28 cellular contexts compared by ENCODE assay signal in the genomic region with DNA sequence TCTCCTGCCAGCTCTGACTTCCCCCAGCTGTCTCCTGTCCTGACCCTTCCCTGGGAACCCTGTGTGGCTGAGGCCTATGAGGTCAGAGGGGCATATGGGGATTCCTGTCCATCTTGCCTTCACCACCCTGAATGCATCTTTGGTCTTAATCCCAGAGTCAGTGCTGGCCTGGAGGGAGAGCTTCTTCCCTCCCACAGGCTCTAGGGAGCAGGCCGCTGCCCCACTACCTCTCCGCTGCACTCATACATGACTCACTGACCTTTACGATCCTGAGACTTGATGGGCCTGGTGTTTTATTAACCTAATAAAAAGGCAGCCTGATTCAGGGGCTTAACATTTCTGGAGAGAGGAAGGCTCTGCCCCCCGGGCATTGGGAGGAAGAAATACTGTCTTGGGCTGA.
DNase-seq lines count a peak whose midpoint lies in the region; ATAC-seq and TF ChIP-seq lines count a peak whose summit lies in the region.
"Had no signal": no experiment of that assay in that cellular context is flagged by ENCODE, and none has a peak within 500 bp of the region (broad histone marks: within the 10 kb centered on the region; RNA-seq: fewer than 3 reads in every experiment).

No MANE protein-coding gene starts in this region.

- H3K36me3 ChIP-seq in BE2C (no peaks in the 10 kb centered on the region), WERI-Rb-1 (no peaks in the 10 kb centered on the region)
- H3K36me3 ChIP-seq: gastrocnemius medialis, SJCRH30, thoracic aorta had no signal

- intact Hi-C loops in sciatic nerve (cut with DNase I): no loop called here

- peaks cover 16% of the 10 kb centered on the region for H3K4me1 ChIP-seq in BE2C
- H3K4me1 ChIP-seq: parathyroid adenoma, SJCRH30 had no signal

- no peaks in the 10 kb centered on the region for H3K36me3 Mint-ChIP-seq in nephron (ENCODE audit: low read depth)
- H3K36me3 Mint-ChIP-seq: CD4-positive, alpha-beta memory T cell had no signal

- DNase-seq in BE2C (peak; percentile 61), HEK293T (ENCODE audit: extremely low spot score) (peak; percentile 19), WERI-Rb-1 (peak; percentile 63), activated gamma-delta T cell treated with Interleukin-2 at 50 U/mL for 16 hours (no peak), hippocampal formation (lab: John Stamatoyannopoulos, UW) (no peak), sciatic nerve (ENCODE audit: low spot score) (no peak)
- DNase-seq: activated CD4-positive, alpha-beta T cell treated with anti-CD3 and anti-CD28 coated beads, Interleukin-2, amount 50 U/mL, for 48 hours; activated CD4-positive, CD25-positive, alpha-beta regulatory T cell treated with anti-CD3 and anti-CD28 coated beads, Interleukin-2, amount 50 U/mL, for 72 hours; activated naive CD4-positive, alpha-beta T cell treated with Interleukin-2 at 50 U/mL for 16 hours; activated T-cell treated with anti-CD3 and anti-CD28 coated beads, Interleukin-2, amount 50 U/mL, for 48 hours; DMS 273 treated with DMSO at 0.1 percent for 48 hours; gastrocnemius medialis; H9; Karpas-422; MV-4-11; NCI-H1436 treated with DMSO at 0.1 percent for 48 hours; NCI-H446; NCI-H748 treated with DMSO at 0.1 percent for 48 hours; SJCRH30; stimulated activated CD4-positive, alpha-beta T cell treated with anti-CD3 and anti-CD28 coated beads, Interleukin-2, amount 100 ng/mL, for 48 hours; stimulated activated naive CD8-positive, alpha-beta T cell treated with anti-CD3 and anti-CD28 coated beads, Interleukin-15, amount 100 ng/mL, for 72 hours had no signal

- H3K4me1 Mint-ChIP-seq in nephron: no peaks in the 10 kb centered on the region
- H3K4me1 Mint-ChIP-seq: CD4-positive, alpha-beta memory T cell; central memory CD8-positive, alpha-beta T cell; stimulated activated naive CD8-positive, alpha-beta T cell treated with anti-CD3 and anti-CD28 coated beads, Interleukin-15, amount 100 ng/mL, for 72 hours had no signal

- CTCF ChIA-PET in HEK293T (lab: Yijun Ruan, JAX): no interaction called here

- H3K4me3 Mint-ChIP-seq in nephron: no peak overlapping the region
- H3K4me3 Mint-ChIP-seq: CD4-positive, alpha-beta memory T cell; central memory CD8-positive, alpha-beta T cell; H9; stimulated activated naive CD8-positive, alpha-beta T cell treated with anti-CD3 and anti-CD28 coated beads, Interleukin-15, amount 100 ng/mL, for 72 hours had no signal

- H3K27me3 Mint-ChIP-seq in nephron (ENCODE audit: low read depth): peaks cover 31% of the 10 kb centered on the region

- TF ChIP-seq CTCF in BE2C (IDR thresholded peaks at IDR 0.05; ENCODE audit: low read depth, low read length) (no peak), WERI-Rb-1 (IDR thresholded peaks at IDR 0.05; ENCODE audit: low read depth, low read length) (no peak), nephron (IDR thresholded peaks at IDR 0.05; ENCODE audit: unreplicated experiment in 3 of 3) (no peak)

- no peak for ATAC-seq in GM18909 (IDR thresholded peaks at IDR 0.05; ENCODE audit: poor library complexity, unreplicated experiment)
- no peak for ATAC-seq in sciatic nerve
- ATAC-seq: gastrocnemius medialis; left lobe of liver; stimulated activated naive CD8-positive, alpha-beta T cell treated with anti-CD3 and anti-CD28 coated beads, Interleukin-15, amount 100 ng/mL, for 72 hours had no signal

- H3K9me3 ChIP-seq in BE2C (no peaks in the 10 kb centered on the region), WERI-Rb-1 (ENCODE audit: severe bottlenecking) (peaks cover 3% of the 10 kb centered on the region)
- H3K9me3 ChIP-seq: gastrocnemius medialis, SJCRH30, thoracic aorta had no signal

- peaks cover 3% of the 10 kb centered on the region for H3K9me3 Mint-ChIP-seq in nephron
- H3K9me3 Mint-ChIP-seq: central memory CD8-positive, alpha-beta T cell; H9; stimulated activated naive CD8-positive, alpha-beta T cell treated with anti-CD3 and anti-CD28 coated beads, Interleukin-15, amount 100 ng/mL, for 72 hours had no signal

- POLR2A ChIA-PET in HEK293T (lab: Yijun Ruan, JAX): no interaction called here

- peak overlapping the region in 2 of 3 experiments; percentile 49 to 65 for H3K27ac Mint-ChIP-seq in nephron
- H3K27ac Mint-ChIP-seq: CD4-positive, alpha-beta memory T cell; stimulated activated naive CD8-positive, alpha-beta T cell treated with anti-CD3 and anti-CD28 coated beads, Interleukin-15, amount 100 ng/mL, for 72 hours had no signal

- H3K4me3 ChIP-seq in BE2C (ENCODE audit: low read depth, low read length): no peak overlapping the region
- no peak overlapping the region for H3K4me3 ChIP-seq in WERI-Rb-1 (ENCODE audit: low read depth, low read length)
- H3K4me3 ChIP-seq: gastrocnemius medialis, SJCRH30, thoracic aorta had no signal

- H3K27me3 ChIP-seq in BE2C: no peaks in the 10 kb centered on the region
- H3K27me3 ChIP-seq in WERI-Rb-1 (ENCODE audit: insufficient read depth, low read depth, severe bottlenecking): no peaks in the 10 kb centered on the region
- H3K27me3 ChIP-seq: gastrocnemius medialis, SJCRH30 had no signal

- H3K27ac ChIP-seq in WERI-Rb-1: no peak overlapping the region
- H3K27ac ChIP-seq: gastrocnemius medialis, parathyroid adenoma, SJCRH30, thoracic aorta had no signal

TF ChIP-seq in HEK293T, 16 proteins besides CTCF, POLR2A, EP300 and RAD21:
- TF ChIP-seq ZNF384 (IDR thresholded peaks at IDR 0.05) (no peak), CTBP1 (IDR thresholded peaks at IDR 0.05; ENCODE audit: borderline replicate concordance) (no peak), ELF4 (IDR thresholded peaks at IDR 0.05) (no peak)

Comparison
In these comparisons a context has a peak if more than half of its experiments do, and no peak if none do; other contexts are left out.
1. DNase-seq: peak in BE2C (single experiment), HEK293T (single experiment) and WERI-Rb-1 (single experiment); none in activated gamma-delta T cell treated with Interleukin-2 at 50 U/mL for 16 hours (single experiment), hippocampal formation (0 of 2) and sciatic nerve (single experiment).